ENCODE assay signal across 9 cellular contexts in the genomic region with DNA sequence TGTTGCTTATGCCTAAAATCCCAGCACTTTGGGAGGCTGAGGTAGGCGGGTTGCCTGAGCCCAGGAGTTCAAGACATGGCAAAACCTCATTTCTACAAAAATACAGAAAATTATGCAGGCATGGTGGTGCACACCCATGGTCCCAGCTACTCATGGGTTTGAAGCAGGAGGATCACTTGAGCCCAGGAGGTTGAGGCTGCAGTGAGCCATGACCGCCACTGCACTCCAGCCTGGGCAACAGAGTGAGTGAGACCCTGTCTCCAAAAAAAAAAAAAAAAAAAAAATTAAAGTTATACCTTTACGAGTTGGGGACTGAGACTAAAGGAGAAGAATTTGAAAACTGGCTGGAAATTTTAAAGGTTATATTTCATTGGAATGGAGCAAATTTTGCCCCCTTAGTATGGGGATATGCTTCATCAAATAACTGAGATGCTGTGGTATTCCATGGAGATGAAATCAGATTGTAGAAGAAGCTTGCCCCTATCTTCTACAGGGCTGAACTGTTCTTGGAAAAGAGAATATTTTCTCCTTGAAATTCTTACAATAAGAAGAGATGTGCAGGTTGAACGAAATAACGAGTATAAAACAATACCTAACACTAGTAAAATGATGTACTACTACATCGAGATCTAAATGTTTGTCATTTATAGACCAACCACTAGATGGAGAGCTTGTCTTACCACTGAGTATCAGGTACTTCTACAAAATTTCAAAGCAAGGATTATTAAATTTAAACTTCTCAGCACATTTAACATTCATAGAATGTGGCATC. TPM values are rescaled to one million over a fixed set of nuclear protein-coding genes. Genes with fewer than 3 reads are reported as not detected.
A peak's percentile ranks its signal among the peaks of the same experiment; 100 is the strongest.
DNase-seq lines count a peak whose midpoint lies in the region; ATAC-seq and TF ChIP-seq lines count a peak whose summit lies in the region.
"Had no signal": no experiment of that assay in that cellular context is flagged by ENCODE, and none has a peak within 500 bp of the region (broad histone marks: within the 10 kb centered on the region; RNA-seq: fewer than 3 reads in every experiment).

No MANE protein-coding gene starts in this region.

- H3K27me3 Mint-ChIP-seq in activated T-helper 17 cell treated with anti-CD3 and anti-CD28 coated beads, Interleukin-2, amount 50 U/mL, for 72 hours = no peaks in the 10 kb centered on the region

- no peak overlapping the region for H3K4me2 ChIP-seq in hepatocyte

- H3K4me1 Mint-ChIP-seq in activated T-helper 17 cell treated with anti-CD3 and anti-CD28 coated beads, Interleukin-2, amount 50 U/mL, for 72 hours = peaks cover 9% of the 10 kb centered on the region

- no peaks in the 10 kb centered on the region for H3K36me3 Mint-ChIP-seq in activated T-helper 17 cell treated with anti-CD3 and anti-CD28 coated beads, Interleukin-2, amount 50 U/mL, for 72 hours (ENCODE audit: low read depth)

- no peaks in the 10 kb centered on the region for H3K9me2 ChIP-seq in hepatocyte (replicated peaks; ENCODE audit: insufficient read depth)

- H3K9me3 ChIP-seq in AG04450 (ENCODE audit: control insufficient read depth, insufficient read depth, low read length) (no peaks in the 10 kb centered on the region), hepatocyte (ENCODE audit: low read depth) (no peaks in the 10 kb centered on the region)

- H3K4me1 ChIP-seq in hepatocyte (ENCODE audit: insufficient read depth) = peaks cover 9% of the 10 kb centered on the region

- ATAC-seq in HG02885 (IDR thresholded peaks at IDR 0.05; ENCODE audit: poor library complexity, unreplicated experiment) = peak; percentile 71
- peak; percentile 64 for ATAC-seq in activated T-helper 17 cell treated with anti-CD3 and anti-CD28 coated beads, Interleukin-2, amount 50 U/mL, for 72 hours (replicated peaks)
- peak; percentile 63 for ATAC-seq in stimulated activated naive CD8-positive, alpha-beta T cell treated with anti-CD3 and anti-CD28 coated beads, Interleukin-15, Interleukin-2, amounts not matched to agents 100 U/mL and 50 U/mL, for 24 hours

- no peaks in the 10 kb centered on the region for H4K20me1 ChIP-seq in hepatocyte (ENCODE audit: insufficient read depth, poor library complexity, severe bottlenecking)

- H3K4me3 ChIP-seq in AG04450 (ENCODE audit: low read depth, low read length) = no peak overlapping the region
- no peak overlapping the region for H3K4me3 ChIP-seq in hepatocyte

- no peak overlapping the region for H3K27ac ChIP-seq in AG04450 (ENCODE audit: low read depth, low read length)
- no peak overlapping the region for H3K27ac ChIP-seq in hepatocyte
- H3K27ac ChIP-seq: epithelial cell of prostate had no signal

- H3K79me2 ChIP-seq in hepatocyte = no peaks in the 10 kb centered on the region

- no peaks in the 10 kb centered on the region for H3K27me3 ChIP-seq in AG04450 (ENCODE audit: control insufficient read depth, insufficient read depth, low read length)
- no peaks in the 10 kb centered on the region for H3K27me3 ChIP-seq in hepatocyte

- H3K4me3 Mint-ChIP-seq in activated T-helper 17 cell treated with anti-CD3 and anti-CD28 coated beads, Interleukin-2, amount 50 U/mL, for 72 hours = no peak overlapping the region

- no peak overlapping the region for H2AFZ ChIP-seq in hepatocyte

- DNase-seq in AG04450 (ENCODE audit: low read depth, low spot score) = peak; percentile 16
- peak; percentile 51 to 72 for DNase-seq in NCI-H2081 (lab: John Stamatoyannopoulos, UW)
- DNase-seq in hepatocyte (ENCODE audit: low spot score) = peak; percentile 54
- DNase-seq in stimulated activated naive CD8-positive, alpha-beta T cell treated with anti-CD3 and anti-CD28 coated beads, Interleukin-15, Interleukin-2, amounts not matched to agents 100 U/mL and 50 U/mL, for 24 hours = no peak
- DNase-seq in retina = no peak

- CTCF ChIA-PET in AG04450 (lab: Charles Lee) = interaction anchor here (0.5 to 1.7 kb wide), 48 partner anchors 9 to 1775 kb away, joined by 3 to 14 read pairs (median 4); partner anchors contain the start of gene KIFAP3

- no peak overlapping the region for H3K27ac Mint-ChIP-seq in activated T-helper 17 cell treated with anti-CD3 and anti-CD28 coated beads, Interleukin-2, amount 50 U/mL, for 72 hours

- H3K9me3 Mint-ChIP-seq in activated T-helper 17 cell treated with anti-CD3 and anti-CD28 coated beads, Interleukin-2, amount 50 U/mL, for 72 hours = no peaks in the 10 kb centered on the region

- WGBS in hepatocyte (ENCODE audit: low lambda C conversion rate, missing lambda C conversion rate) = 39% methylated on average over 6 of the region's 6 CpGs

- no peaks in the 10 kb centered on the region for H3K36me3 ChIP-seq in hepatocyte (replicated peaks; ENCODE audit: insufficient read depth, low read depth)

- TF ChIP-seq CTCF in AG04450 (IDR thresholded peaks at IDR 0.05; ENCODE audit: low read depth, low read length) = peak; percentile 75
- TF ChIP-seq CTCF in GM12873 (IDR thresholded peaks at IDR 0.05; ENCODE audit: insufficient read depth, low read depth, low read length, missing control alignments) = peak; percentile 61
- TF ChIP-seq CTCF in hepatocyte (IDR thresholded peaks at IDR 0.05; ENCODE audit: poor library complexity) = peak; percentile 71

- POLR2A ChIA-PET in AG04450 (lab: Yijun Ruan, JAX) = interaction anchor here (0.7 kb wide), 1 partner anchor 74 kb away, joined by 9 read pairs; no protein-coding TSS in a partner anchor

RNA-seq across cellular contexts. Expression of gene SCYL3, which starts 34.9 kb away (rescaled TPM):
- polyA plus RNA-seq in AG04450 (2011; rRNA removed) = 8.3 and 9.8 TPM in 2 replicates
- 11.6 and 13.0 TPM in 2 replicates for polyA minus RNA-seq in AG04450 (2011; rRNA and poly(A)+ RNA removed)
- 10 to 100 TPM; 15.0 to 16.4 TPM for total RNA-seq in activated T-helper 17 cell treated with anti-CD3 and anti-CD28 coated beads, Interleukin-2, amount 50 U/mL, for 72 hours
- 6.6 and 7.7 TPM in 2 replicates for total RNA-seq in hepatocyte
- 4.4 and 4.9 TPM in 2 replicates for polyA plus RNA-seq in hepatocyte

Comparison
In these comparisons a context has a peak if more than half of its experiments do, and no peak if none do; other contexts are left out.
1. DNase-seq: peak in AG04450 (single experiment), NCI-H2081 (2 of 2) and hepatocyte (single experiment); none in stimulated activated naive CD8-positive, alpha-beta T cell treated with anti-CD3 and anti-CD28 coated beads, Interleukin-15, Interleukin-2, amounts not matched to agents 100 U/mL and 50 U/mL, for 24 hours (single experiment) and retina (single experiment).
2. Peak in every context shown above with its lines, with median percentiles within 50 percentile points of each other: CTCF ChIP-seq and ATAC-seq.